In the genomic region with DNA sequence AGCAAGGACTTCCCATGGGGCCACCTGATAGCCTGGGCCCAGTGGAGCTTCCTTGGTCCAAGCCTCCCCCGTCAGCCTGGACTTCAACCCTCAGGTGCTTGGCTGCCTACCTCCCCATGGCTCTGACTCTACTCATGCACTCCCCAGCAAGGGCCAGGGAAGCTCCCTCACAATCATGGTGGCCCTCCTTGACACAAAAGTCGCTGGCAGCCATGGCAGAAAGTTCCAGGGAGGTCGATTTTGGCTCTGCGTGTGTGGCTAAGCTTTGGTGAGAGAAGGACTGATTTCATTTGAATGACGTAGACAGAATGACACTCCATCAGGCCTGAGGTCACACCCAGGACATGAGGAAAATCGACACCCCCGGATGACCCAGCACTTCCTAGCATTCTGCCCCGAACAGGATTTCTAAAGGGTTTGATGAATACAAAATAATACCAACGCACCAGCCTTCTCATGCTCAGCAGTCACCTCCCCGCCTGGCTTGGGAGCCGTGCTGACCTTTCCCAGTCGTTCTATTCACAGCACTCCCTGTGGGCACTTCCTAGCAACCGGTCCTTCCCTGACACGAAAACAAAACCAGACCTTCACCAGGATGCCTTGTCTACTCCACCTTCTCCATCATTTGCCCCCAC, we compare ENCODE assay signal across 25 cellular contexts. TPM values are rescaled to one million over a fixed set of nuclear protein-coding genes. Genes with fewer than 3 reads are reported as not detected.
DNase-seq lines count a peak whose midpoint lies in the region; ATAC-seq and TF ChIP-seq lines count a peak whose summit lies in the region.
"Had no signal": no experiment of that assay in that cellular context is flagged by ENCODE, and none has a peak within 500 bp of the region (broad histone marks: within the 10 kb centered on the region; RNA-seq: fewer than 3 reads in every experiment).

No MANE protein-coding gene starts in this region.

- no peaks in the 10 kb centered on the region for H3K9me3 Mint-ChIP-seq in natural killer cell treated with Interleukin-12 subunit alpha and Interleukin-12 subunit beta and Interleukin-15 and Interleukin-18, amount 100 ng/mL, for 72 hours
- H3K9me3 Mint-ChIP-seq in natural killer cell (no peaks in the 10 kb centered on the region), neural crest cell (no peaks in the 10 kb centered on the region)
- H3K9me3 Mint-ChIP-seq: activated CD4-positive, alpha-beta memory T cell treated with anti-CD3 and anti-CD28 coated beads, Interleukin-2, amount 10 ng/mL, durations not matched to agents 7 days and 5 days; T-cell had no signal

- no peaks in the 10 kb centered on the region for H3K27me3 ChIP-seq in fibroblast of lung (ENCODE audit: control insufficient read depth, insufficient read depth, low read length)
- H3K27me3 ChIP-seq: adrenal gland, BLaER1, esophagus muscularis mucosa, Peyer's patch, SJCRH30 had no signal

- no peak overlapping the region for H3K4me2 ChIP-seq in fibroblast of lung (ENCODE audit: extremely low read depth, insufficient read depth, low read length)
- H3K4me2 ChIP-seq: BLaER1 had no signal

- no peaks in the 10 kb centered on the region for H3K9me3 ChIP-seq in fibroblast of lung (ENCODE audit: control insufficient read depth, insufficient read depth, low read depth, low read length)
- H3K9me3 ChIP-seq: adrenal gland, BLaER1, esophagus muscularis mucosa, Peyer's patch, SJCRH30 had no signal

- peaks cover 28 to 40% of the 10 kb centered on the region in 2 donors for H3K4me1 Mint-ChIP-seq in natural killer cell treated with Interleukin-12 subunit alpha and Interleukin-12 subunit beta and Interleukin-15 and Interleukin-18, amount 100 ng/mL, for 72 hours (ENCODE audit: low read depth in 2 of 2)
- H3K4me1 Mint-ChIP-seq in natural killer cell (peaks cover 27 to 32% of the 10 kb centered on the region in 2 donors), neural crest cell (peaks cover 21% of the 10 kb centered on the region)

- H4K20me1 ChIP-seq in fibroblast of lung (ENCODE audit: control insufficient read depth, extremely low read depth, insufficient read depth, low read length): no peaks in the 10 kb centered on the region
- H4K20me1 ChIP-seq: BLaER1 had no signal

- H3K27ac Mint-ChIP-seq in natural killer cell treated with Interleukin-12 subunit alpha and Interleukin-12 subunit beta and Interleukin-15 and Interleukin-18, amount 100 ng/mL, for 72 hours: peak overlapping the region in 1 of 2 donors; percentile 51
- H3K27ac Mint-ChIP-seq in natural killer cell (no peak overlapping the region), neural crest cell (ENCODE audit: unreplicated experiment) (peak overlapping the region; percentile 27)
- H3K27ac Mint-ChIP-seq: activated CD4-positive, alpha-beta memory T cell treated with anti-CD3 and anti-CD28 coated beads, Interleukin-2, amount 10 ng/mL, durations not matched to agents 7 days and 5 days had no signal

- no peaks in the 10 kb centered on the region for H3K27me3 Mint-ChIP-seq in natural killer cell treated with Interleukin-12 subunit alpha and Interleukin-12 subunit beta and Interleukin-15 and Interleukin-18, amount 100 ng/mL, for 72 hours
- H3K27me3 Mint-ChIP-seq in natural killer cell (ENCODE audit: low read depth in 2 of 2) (no peaks in the 10 kb centered on the region), neural crest cell (ENCODE audit: low read depth) (peaks cover 2% of the 10 kb centered on the region)
- H3K27me3 Mint-ChIP-seq: activated CD4-positive, alpha-beta memory T cell treated with anti-CD3 and anti-CD28 coated beads, Interleukin-2, amount 10 ng/mL, durations not matched to agents 7 days and 5 days; T-cell had no signal

- DNase-seq in natural killer cell treated with Interleukin-12 subunit alpha and Interleukin-12 subunit beta and Interleukin-15 and Interleukin-18, amount 100 ng/mL, for 72 hours (ENCODE audit: low spot score): peak; percentile 42
- no peak for DNase-seq in natural killer cell
- DNase-seq in fibroblast of lung (ENCODE audit: low read depth in 2 of 2): no peak
- no peak for DNase-seq in neural crest cell (ENCODE audit: low read depth, low spot score)
- DNase-seq in activated gamma-delta T cell treated with Interleukin-2 at 50 U/mL for 16 hours: no peak
- no peak for DNase-seq in AG20443 (ENCODE audit: low spot score)
- DNase-seq: activated CD4-positive, alpha-beta memory T cell treated with anti-CD3 and anti-CD28 coated beads, Interleukin-2, amount 10 ng/mL, durations not matched to agents 7 days and 5 days; activated naive CD4-positive, alpha-beta T cell treated with Interleukin-2 at 50 U/mL for 16 hours; adrenal gland; DMS53; Kasumi-1; mammary epithelial cell; MV-4-11; NCI-H1694 treated with DMSO at 0.1 percent for 48 hours; NCI-H2171; NCI-H526; Peyer's patch; posterior cingulate gyrus; SJCRH30; substantia nigra; T-cell had no signal

- peak overlapping the region; percentile 35 for H3K27ac ChIP-seq in fibroblast of lung (ENCODE audit: insufficient read depth, low read length)
- H3K27ac ChIP-seq: adrenal gland, BLaER1, esophagus muscularis mucosa, Peyer's patch, SJCRH30 had no signal

- H3K4me3 Mint-ChIP-seq in natural killer cell treated with Interleukin-12 subunit alpha and Interleukin-12 subunit beta and Interleukin-15 and Interleukin-18, amount 100 ng/mL, for 72 hours: no peak overlapping the region
- H3K4me3 Mint-ChIP-seq in natural killer cell (no peak overlapping the region), neural crest cell (no peak overlapping the region)
- H3K4me3 Mint-ChIP-seq: activated CD4-positive, alpha-beta memory T cell treated with anti-CD3 and anti-CD28 coated beads, Interleukin-2, amount 10 ng/mL, durations not matched to agents 7 days and 5 days; T-cell had no signal

- intact Hi-C loops in natural killer cell (cut with micrococcal nuclease): no loop called here

- peaks cover 5% of the 10 kb centered on the region for H3K4me1 ChIP-seq in fibroblast of lung (ENCODE audit: control insufficient read depth, extremely low read depth, insufficient read depth, low read length)
- H3K4me1 ChIP-seq: adrenal gland had no signal

- H3K4me3 ChIP-seq in fibroblast of lung (replicated peaks in 1 of 4; ENCODE audit: control extremely low read depth in 1 of 4, insufficient read depth in 1 of 4, low read depth in 3 of 4, low read length in 4 of 4): no peak overlapping the region
- H3K4me3 ChIP-seq: adrenal gland, BLaER1, esophagus muscularis mucosa, Peyer's patch, SJCRH30 had no signal

- H3K9ac ChIP-seq in fibroblast of lung (ENCODE audit: insufficient read depth, low read length): no peak overlapping the region
- H3K9ac ChIP-seq: BLaER1 had no signal

- H3K36me3 ChIP-seq in fibroblast of lung (ENCODE audit: control insufficient read depth, insufficient read depth, low read length): no peaks in the 10 kb centered on the region
- H3K36me3 ChIP-seq: adrenal gland, BLaER1, esophagus muscularis mucosa, Peyer's patch, SJCRH30 had no signal

- H3K79me2 ChIP-seq in fibroblast of lung (ENCODE audit: control insufficient read depth, insufficient read depth, low read length): no peaks in the 10 kb centered on the region

- no peak for TF ChIP-seq CTCF in natural killer cell (IDR thresholded peaks at IDR 0.05)
- TF ChIP-seq CTCF in fibroblast of lung (conservative IDR thresholded peaks at IDR 0.05 in 1 of 2, IDR thresholded peaks at IDR 0.05 in 1 of 2; ENCODE audit: low read depth in 1 of 2, low read length in 2 of 2): no peak
- no peak for TF ChIP-seq CTCF in neural crest cell (conservative IDR thresholded peaks at IDR 0.05)

- no peak for ATAC-seq in natural killer cell treated with Interleukin-12 subunit alpha and Interleukin-12 subunit beta and Interleukin-15 and Interleukin-18, amount 100 ng/mL, for 72 hours
- ATAC-seq in natural killer cell (no peak), GM18498 (IDR thresholded peaks at IDR 0.05; ENCODE audit: unreplicated experiment) (no peak), GM18870 (IDR thresholded peaks at IDR 0.05; ENCODE audit: unreplicated experiment) (no peak)
- ATAC-seq: T-cell had no signal

- no peaks in the 10 kb centered on the region for H3K36me3 Mint-ChIP-seq in natural killer cell treated with Interleukin-12 subunit alpha and Interleukin-12 subunit beta and Interleukin-15 and Interleukin-18, amount 100 ng/mL, for 72 hours
- H3K36me3 Mint-ChIP-seq in natural killer cell (no peaks in the 10 kb centered on the region), neural crest cell (ENCODE audit: low read depth) (no peaks in the 10 kb centered on the region)
- H3K36me3 Mint-ChIP-seq: T-cell had no signal

- H2AFZ ChIP-seq in fibroblast of lung (ENCODE audit: low read length): peak overlapping the region; percentile 43

RNA-seq across cellular contexts. Expression of a gene that starts 52.7 kb away (rescaled TPM):
- 1,000 to 10,000 TPM in 1 of 2 donors, 100 to 1,000 TPM in 1; 206 to 1,155 TPM for total RNA-seq in natural killer cell treated with Interleukin-12 subunit alpha and Interleukin-12 subunit beta and Interleukin-15 and Interleukin-18, amount 100 ng/mL, for 72 hours
- 100 to 1,000 TPM; 157 to 197 (median 158) TPM for total RNA-seq in natural killer cell
- total RNA-seq in fibroblast of lung: 351 and 926 TPM in 2 replicates
- 320 and 604 TPM in 2 replicates for polyA plus RNA-seq in fibroblast of lung
- 201 and 407 TPM in 2 replicates for polyA plus RNA-seq in fibroblast of lung (2012)
- polyA minus RNA-seq in fibroblast of lung (ENCODE audit: low replicate concordance): 396 and 765 TPM in 2 replicates
- total RNA-seq in neural crest cell: 16.1 and 16.7 TPM in 2 replicates
